In genomic region chr1:110874303-110875215, GRCh38 we compare ENCODE assay signal across 9 cellular contexts. TPM values are rescaled to one million over a fixed set of nuclear protein-coding genes. Genes with fewer than 3 reads are reported as not detected.
DNase-seq lines count a peak whose midpoint lies in the region; ATAC-seq and TF ChIP-seq lines count a peak whose summit lies in the region.
"Had no signal": no experiment of that assay in that cellular context is flagged by ENCODE, and none has a peak within 500 bp of the region (broad histone marks: within the 10 kb centered on the region; RNA-seq: fewer than 3 reads in every experiment).

No MANE protein-coding gene starts in this region.

- H3K4me1 ChIP-seq in colonic mucosa: no peaks in the 10 kb centered on the region

- ATAC-seq in HG02840 (IDR thresholded peaks at IDR 0.05; ENCODE audit: low FRiP score, unreplicated experiment) (peak; percentile 15), HG02885 (IDR thresholded peaks at IDR 0.05; ENCODE audit: poor library complexity, unreplicated experiment) (no peak)
- ATAC-seq in stimulated activated effector memory CD8-positive, alpha-beta T cell treated with anti-CD3 and anti-CD28 coated beads, Interleukin-12 subunit alpha, Interleukin-12 subunit beta, amount 100 ng/mL, for 72 hours: peak; percentile 1

- H3K9ac ChIP-seq in colonic mucosa (ENCODE audit: low read depth in 2 of 2, low read length in 2 of 2): peak overlapping the region in 1 of 2 donors; percentile 55

- H3K36me3 ChIP-seq in colonic mucosa: no peaks in the 10 kb centered on the region
- H3K36me3 ChIP-seq: cardiac muscle cell had no signal

- peaks cover 51% of the 10 kb centered on the region for H3K4me1 Mint-ChIP-seq in stimulated activated effector memory CD8-positive, alpha-beta T cell treated with anti-CD3 and anti-CD28 coated beads, Interleukin-12 subunit alpha, Interleukin-12 subunit beta, amount 100 ng/mL, for 72 hours

- no peaks in the 10 kb centered on the region for H3K9me3 ChIP-seq in colonic mucosa

- no peaks in the 10 kb centered on the region for H3K27me3 ChIP-seq in colonic mucosa
- H3K27me3 ChIP-seq: cardiac muscle cell had no signal

- no peaks in the 10 kb centered on the region for H3K9me3 Mint-ChIP-seq in stimulated activated effector memory CD8-positive, alpha-beta T cell treated with anti-CD3 and anti-CD28 coated beads, Interleukin-12 subunit alpha, Interleukin-12 subunit beta, amount 100 ng/mL, for 72 hours

- H3K4me3 Mint-ChIP-seq in stimulated activated effector memory CD8-positive, alpha-beta T cell treated with anti-CD3 and anti-CD28 coated beads, Interleukin-12 subunit alpha, Interleukin-12 subunit beta, amount 100 ng/mL, for 72 hours: peak overlapping the region; percentile 95

- intact Hi-C loops in colonic mucosa (cut with DNase I): no loop called here

- TF ChIP-seq CTCF in colonic mucosa (IDR thresholded peaks at IDR 0.05): no peak

- H3K27ac Mint-ChIP-seq in stimulated activated effector memory CD8-positive, alpha-beta T cell treated with anti-CD3 and anti-CD28 coated beads, Interleukin-12 subunit alpha, Interleukin-12 subunit beta, amount 100 ng/mL, for 72 hours: peak overlapping the region; percentile 98

- peaks cover 60% of the 10 kb centered on the region for H3K36me3 Mint-ChIP-seq in stimulated activated effector memory CD8-positive, alpha-beta T cell treated with anti-CD3 and anti-CD28 coated beads, Interleukin-12 subunit alpha, Interleukin-12 subunit beta, amount 100 ng/mL, for 72 hours

- DNase-seq in NOMO-1 (lab: John Stamatoyannopoulos, UW; ENCODE audit: unreplicated experiment in 2 of 2) (peak; percentile 31 to 78), colonic mucosa (no peak), DMS153 treated with DMSO at 0.1 percent for 48 hours (lab: John Stamatoyannopoulos, UW; ENCODE audit: unreplicated experiment) (no peak), islet precursor cell (no peak)
- peak in 1 of 2 donors; percentile 65 for DNase-seq in stimulated activated effector memory CD8-positive, alpha-beta T cell treated with anti-CD3 and anti-CD28 coated beads, Interleukin-12 subunit alpha, Interleukin-12 subunit beta, amount 100 ng/mL, for 72 hours (ENCODE audit: low spot score in 2 of 2)
- DNase-seq: NCI-H146 had no signal

- peak overlapping the region; percentile 32 for H3K4me3 ChIP-seq in colonic mucosa
- H3K4me3 ChIP-seq: cardiac muscle cell had no signal

- peak overlapping the region; percentile 69 for H3K27ac ChIP-seq in colonic mucosa
- H3K27ac ChIP-seq: cardiac muscle cell had no signal

RNA-seq across cellular contexts. Expression of gene CD53, which starts 1.6 kb away (rescaled TPM):
- total RNA-seq in colonic mucosa: 10 to 100 TPM in 1 of 2 donors, 1 to 10 TPM in 1; 7.4 to 15.8 TPM
- total RNA-seq: cardiac muscle cell had no signal

Comparison
In these comparisons a context has a peak if more than half of its experiments do, and no peak if none do; other contexts are left out.
1. DNase-seq: peak in NOMO-1 (2 of 2); none in colonic mucosa (single experiment), DMS153 treated with DMSO at 0.1 percent for 48 hours (single experiment) and islet precursor cell (single experiment).